Comparison of ENCODE assay signal across 1 cellular context in genomic region chr7:139687980-139688632, GRCh38.
TF ChIP-seq lines count a peak whose summit lies in the region.

No MANE protein-coding gene starts in this region.

TF ChIP-seq in K562, 482 proteins besides CTCF, POLR2A, EP300 and RAD21 (continued from another document):
- TF ChIP-seq, protein P1, sequence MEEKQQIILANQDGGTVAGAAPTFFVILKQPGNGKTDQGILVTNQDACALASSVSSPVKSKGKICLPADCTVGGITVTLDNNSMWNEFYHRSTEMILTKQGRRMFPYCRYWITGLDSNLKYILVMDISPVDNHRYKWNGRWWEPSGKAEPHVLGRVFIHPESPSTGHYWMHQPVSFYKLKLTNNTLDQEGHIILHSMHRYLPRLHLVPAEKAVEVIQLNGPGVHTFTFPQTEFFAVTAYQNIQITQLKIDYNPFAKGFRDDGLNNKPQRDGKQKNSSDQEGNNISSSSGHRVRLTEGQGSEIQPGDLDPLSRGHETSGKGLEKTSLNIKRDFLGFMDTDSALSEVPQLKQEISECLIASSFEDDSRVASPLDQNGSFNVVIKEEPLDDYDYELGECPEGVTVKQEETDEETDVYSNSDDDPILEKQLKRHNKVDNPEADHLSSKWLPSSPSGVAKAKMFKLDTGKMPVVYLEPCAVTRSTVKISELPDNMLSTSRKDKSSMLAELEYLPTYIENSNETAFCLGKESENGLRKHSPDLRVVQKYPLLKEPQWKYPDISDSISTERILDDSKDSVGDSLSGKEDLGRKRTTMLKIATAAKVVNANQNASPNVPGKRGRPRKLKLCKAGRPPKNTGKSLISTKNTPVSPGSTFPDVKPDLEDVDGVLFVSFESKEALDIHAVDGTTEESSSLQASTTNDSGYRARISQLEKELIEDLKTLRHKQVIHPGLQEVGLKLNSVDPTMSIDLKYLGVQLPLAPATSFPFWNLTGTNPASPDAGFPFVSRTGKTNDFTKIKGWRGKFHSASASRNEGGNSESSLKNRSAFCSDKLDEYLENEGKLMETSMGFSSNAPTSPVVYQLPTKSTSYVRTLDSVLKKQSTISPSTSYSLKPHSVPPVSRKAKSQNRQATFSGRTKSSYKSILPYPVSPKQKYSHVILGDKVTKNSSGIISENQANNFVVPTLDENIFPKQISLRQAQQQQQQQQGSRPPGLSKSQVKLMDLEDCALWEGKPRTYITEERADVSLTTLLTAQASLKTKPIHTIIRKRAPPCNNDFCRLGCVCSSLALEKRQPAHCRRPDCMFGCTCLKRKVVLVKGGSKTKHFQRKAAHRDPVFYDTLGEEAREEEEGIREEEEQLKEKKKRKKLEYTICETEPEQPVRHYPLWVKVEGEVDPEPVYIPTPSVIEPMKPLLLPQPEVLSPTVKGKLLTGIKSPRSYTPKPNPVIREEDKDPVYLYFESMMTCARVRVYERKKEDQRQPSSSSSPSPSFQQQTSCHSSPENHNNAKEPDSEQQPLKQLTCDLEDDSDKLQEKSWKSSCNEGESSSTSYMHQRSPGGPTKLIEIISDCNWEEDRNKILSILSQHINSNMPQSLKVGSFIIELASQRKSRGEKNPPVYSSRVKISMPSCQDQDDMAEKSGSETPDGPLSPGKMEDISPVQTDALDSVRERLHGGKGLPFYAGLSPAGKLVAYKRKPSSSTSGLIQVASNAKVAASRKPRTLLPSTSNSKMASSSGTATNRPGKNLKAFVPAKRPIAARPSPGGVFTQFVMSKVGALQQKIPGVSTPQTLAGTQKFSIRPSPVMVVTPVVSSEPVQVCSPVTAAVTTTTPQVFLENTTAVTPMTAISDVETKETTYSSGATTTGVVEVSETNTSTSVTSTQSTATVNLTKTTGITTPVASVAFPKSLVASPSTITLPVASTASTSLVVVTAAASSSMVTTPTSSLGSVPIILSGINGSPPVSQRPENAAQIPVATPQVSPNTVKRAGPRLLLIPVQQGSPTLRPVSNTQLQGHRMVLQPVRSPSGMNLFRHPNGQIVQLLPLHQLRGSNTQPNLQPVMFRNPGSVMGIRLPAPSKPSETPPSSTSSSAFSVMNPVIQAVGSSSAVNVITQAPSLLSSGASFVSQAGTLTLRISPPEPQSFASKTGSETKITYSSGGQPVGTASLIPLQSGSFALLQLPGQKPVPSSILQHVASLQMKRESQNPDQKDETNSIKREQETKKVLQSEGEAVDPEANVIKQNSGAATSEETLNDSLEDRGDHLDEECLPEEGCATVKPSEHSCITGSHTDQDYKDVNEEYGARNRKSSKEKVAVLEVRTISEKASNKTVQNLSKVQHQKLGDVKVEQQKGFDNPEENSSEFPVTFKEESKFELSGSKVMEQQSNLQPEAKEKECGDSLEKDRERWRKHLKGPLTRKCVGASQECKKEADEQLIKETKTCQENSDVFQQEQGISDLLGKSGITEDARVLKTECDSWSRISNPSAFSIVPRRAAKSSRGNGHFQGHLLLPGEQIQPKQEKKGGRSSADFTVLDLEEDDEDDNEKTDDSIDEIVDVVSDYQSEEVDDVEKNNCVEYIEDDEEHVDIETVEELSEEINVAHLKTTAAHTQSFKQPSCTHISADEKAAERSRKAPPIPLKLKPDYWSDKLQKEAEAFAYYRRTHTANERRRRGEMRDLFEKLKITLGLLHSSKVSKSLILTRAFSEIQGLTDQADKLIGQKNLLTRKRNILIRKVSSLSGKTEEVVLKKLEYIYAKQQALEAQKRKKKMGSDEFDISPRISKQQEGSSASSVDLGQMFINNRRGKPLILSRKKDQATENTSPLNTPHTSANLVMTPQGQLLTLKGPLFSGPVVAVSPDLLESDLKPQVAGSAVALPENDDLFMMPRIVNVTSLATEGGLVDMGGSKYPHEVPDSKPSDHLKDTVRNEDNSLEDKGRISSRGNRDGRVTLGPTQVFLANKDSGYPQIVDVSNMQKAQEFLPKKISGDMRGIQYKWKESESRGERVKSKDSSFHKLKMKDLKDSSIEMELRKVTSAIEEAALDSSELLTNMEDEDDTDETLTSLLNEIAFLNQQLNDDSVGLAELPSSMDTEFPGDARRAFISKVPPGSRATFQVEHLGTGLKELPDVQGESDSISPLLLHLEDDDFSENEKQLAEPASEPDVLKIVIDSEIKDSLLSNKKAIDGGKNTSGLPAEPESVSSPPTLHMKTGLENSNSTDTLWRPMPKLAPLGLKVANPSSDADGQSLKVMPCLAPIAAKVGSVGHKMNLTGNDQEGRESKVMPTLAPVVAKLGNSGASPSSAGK (IDR thresholded peaks at IDR 0.05) = peak; percentile 71
- TF ChIP-seq SMARCE1 (IDR thresholded peaks at IDR 0.05) = peak; percentile 53; the same call in 1 of the 2 replicates
- no peak for TF ChIP-seq MEIS2 (IDR thresholded peaks at IDR 0.05; ENCODE audit: partially characterized antibody)
- TF ChIP-seq, protein P2, sequence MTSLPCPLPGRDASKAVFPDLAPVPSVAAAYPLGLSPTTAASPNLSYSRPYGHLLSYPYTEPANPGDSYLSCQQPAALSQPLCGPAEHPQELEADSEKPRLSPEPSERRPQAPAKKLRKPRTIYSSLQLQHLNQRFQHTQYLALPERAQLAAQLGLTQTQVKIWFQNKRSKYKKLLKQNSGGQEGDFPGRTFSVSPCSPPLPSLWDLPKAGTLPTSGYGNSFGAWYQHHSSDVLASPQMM (CRISPR knock-in tag; IDR thresholded peaks at IDR 0.05) = no peak
- TF ChIP-seq KDM1A (IDR thresholded peaks at IDR 0.05) = no peak
- TF ChIP-seq, protein P3, sequence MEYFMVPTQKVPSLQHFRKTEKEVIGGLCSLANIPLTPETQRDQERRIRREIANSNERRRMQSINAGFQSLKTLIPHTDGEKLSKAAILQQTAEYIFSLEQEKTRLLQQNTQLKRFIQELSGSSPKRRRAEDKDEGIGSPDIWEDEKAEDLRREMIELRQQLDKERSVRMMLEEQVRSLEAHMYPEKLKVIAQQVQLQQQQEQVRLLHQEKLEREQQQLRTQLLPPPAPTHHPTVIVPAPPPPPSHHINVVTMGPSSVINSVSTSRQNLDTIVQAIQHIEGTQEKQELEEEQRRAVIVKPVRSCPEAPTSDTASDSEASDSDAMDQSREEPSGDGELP (CRISPR knock-in tag; IDR thresholded peaks at IDR 0.05; ENCODE audit: borderline replicate concordance) = no peak
- TF ChIP-seq SREBF2 (CRISPR knock-in tag; IDR thresholded peaks at IDR 0.05) = no peak
- no peak for TF ChIP-seq MEF2D (tag; conservative IDR thresholded peaks at IDR 0.05; ENCODE audit: low read depth)
- no peak for TF ChIP-seq YY1 (IDR thresholded peaks at IDR 0.05; ENCODE audit: borderline replicate concordance in 1 of 3, control insufficient read depth in 1 of 3, extremely low read depth in 1 of 3, insufficient read depth in 3 of 3, insufficient read length in 1 of 3, insufficient replicate concordance in 2 of 3, low read depth in 1 of 3, low read length in 2 of 3)
- no peak for TF ChIP-seq NFIC (IDR thresholded peaks at IDR 0.05)
- no peak for TF ChIP-seq GTF2A2 (tag; IDR thresholded peaks at IDR 0.05)
- no peak for TF ChIP-seq SNIP1 (IDR thresholded peaks at IDR 0.05; ENCODE audit: low read depth)
- TF ChIP-seq, protein P4, sequence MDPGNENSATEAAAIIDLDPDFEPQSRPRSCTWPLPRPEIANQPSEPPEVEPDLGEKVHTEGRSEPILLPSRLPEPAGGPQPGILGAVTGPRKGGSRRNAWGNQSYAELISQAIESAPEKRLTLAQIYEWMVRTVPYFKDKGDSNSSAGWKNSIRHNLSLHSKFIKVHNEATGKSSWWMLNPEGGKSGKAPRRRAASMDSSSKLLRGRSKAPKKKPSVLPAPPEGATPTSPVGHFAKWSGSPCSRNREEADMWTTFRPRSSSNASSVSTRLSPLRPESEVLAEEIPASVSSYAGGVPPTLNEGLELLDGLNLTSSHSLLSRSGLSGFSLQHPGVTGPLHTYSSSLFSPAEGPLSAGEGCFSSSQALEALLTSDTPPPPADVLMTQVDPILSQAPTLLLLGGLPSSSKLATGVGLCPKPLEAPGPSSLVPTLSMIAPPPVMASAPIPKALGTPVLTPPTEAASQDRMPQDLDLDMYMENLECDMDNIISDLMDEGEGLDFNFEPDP (CRISPR knock-in tag; IDR thresholded peaks at IDR 0.05) = no peak
- no peak for TF ChIP-seq ZNF212 (CRISPR knock-in tag; IDR thresholded peaks at IDR 0.05)
- TF ChIP-seq, protein P5, sequence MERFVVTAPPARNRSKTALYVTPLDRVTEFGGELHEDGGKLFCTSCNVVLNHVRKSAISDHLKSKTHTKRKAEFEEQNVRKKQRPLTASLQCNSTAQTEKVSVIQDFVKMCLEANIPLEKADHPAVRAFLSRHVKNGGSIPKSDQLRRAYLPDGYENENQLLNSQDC (CRISPR knock-in tag; IDR thresholded peaks at IDR 0.05) = no peak
- TF ChIP-seq ZNF146 (CRISPR knock-in tag; IDR thresholded peaks at IDR 0.05; ENCODE audit: unreplicated experiment) = no peak
- TF ChIP-seq, protein P6, sequence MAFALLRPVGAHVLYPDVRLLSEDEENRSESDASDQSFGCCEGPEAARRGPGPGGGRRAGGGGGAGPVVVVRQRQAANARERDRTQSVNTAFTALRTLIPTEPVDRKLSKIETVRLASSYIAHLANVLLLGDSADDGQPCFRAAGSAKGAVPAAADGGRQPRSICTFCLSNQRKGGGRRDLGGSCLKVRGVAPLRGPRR (CRISPR knock-in tag; IDR thresholded peaks at IDR 0.05) = no peak
- TF ChIP-seq KDM4B (IDR thresholded peaks at IDR 0.05; ENCODE audit: borderline replicate concordance in 2 of 2, low read depth in 1 of 2) = no peak
- TF ChIP-seq, protein P7, sequence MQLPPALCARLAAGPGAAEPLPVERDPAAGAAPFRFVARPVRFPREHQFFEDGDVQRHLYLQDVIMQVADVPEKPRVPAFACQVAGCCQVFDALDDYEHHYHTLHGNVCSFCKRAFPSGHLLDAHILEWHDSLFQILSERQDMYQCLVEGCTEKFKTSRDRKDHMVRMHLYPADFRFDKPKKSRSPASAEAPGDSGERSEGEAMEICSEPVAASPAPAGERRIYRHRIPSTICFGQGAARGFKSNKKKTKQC (CRISPR knock-in tag; IDR thresholded peaks at IDR 0.05) = no peak
- no peak for TF ChIP-seq MTA1 (IDR thresholded peaks at IDR 0.05; ENCODE audit: borderline replicate concordance)
- no peak for TF ChIP-seq SETDB1 (IDR thresholded peaks at IDR 0.05; ENCODE audit: low read length)
- no peak for TF ChIP-seq HOMEZ (CRISPR knock-in tag; IDR thresholded peaks at IDR 0.05)
- peak; percentile 6; the same call in 1 of the 2 replicates for TF ChIP-seq OTX1 (CRISPR knock-in tag; IDR thresholded peaks at IDR 0.05)
- TF ChIP-seq PML (IDR thresholded peaks at IDR 0.05; ENCODE audit: low read length) = no peak
- TF ChIP-seq FOXK2 (conservative IDR thresholded peaks at IDR 0.05 in 1 of 2, IDR thresholded peaks at IDR 0.05 in 1 of 2; ENCODE audit: low read depth in 2 of 2) = no peak
